In the genomic region with DNA sequence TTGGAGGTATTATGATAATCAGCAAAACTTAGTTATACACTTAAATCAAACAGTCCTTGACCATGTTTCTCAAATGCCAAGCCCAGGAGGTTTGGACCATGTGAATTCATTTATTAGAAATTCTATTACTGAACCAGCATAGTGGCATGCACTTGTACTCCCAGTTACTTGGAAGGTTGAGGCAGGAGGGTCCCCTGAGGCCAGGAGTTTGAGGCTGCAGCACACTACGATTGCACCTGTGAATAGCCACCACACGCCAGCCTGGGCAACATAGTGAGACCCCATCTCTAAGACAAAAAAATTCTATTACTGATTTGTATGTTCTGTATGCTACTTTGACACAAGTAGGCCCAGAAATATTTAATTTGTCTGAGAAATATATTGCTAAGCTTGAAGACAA, we compare ENCODE assay signal across 8 cellular contexts.
"Had no signal": no experiment of that assay in that cellular context is flagged by ENCODE, and none has a peak within 500 bp of the region (broad histone marks: within the 10 kb centered on the region; RNA-seq: fewer than 3 reads in every experiment).

No MANE protein-coding gene starts in this region.

- FAIRE-seq: G401.6, GM12878, GM12891, GM12892, GM18507, GM19239 had no signal

- DNase-seq: GDM1, GF-D8 had no signal

- H3K4me3 ChIP-seq: GM12878 had no signal

- ATAC-seq: GM12878 had no signal
